8 cellular contexts compared by ENCODE assay signal in the genomic region with DNA sequence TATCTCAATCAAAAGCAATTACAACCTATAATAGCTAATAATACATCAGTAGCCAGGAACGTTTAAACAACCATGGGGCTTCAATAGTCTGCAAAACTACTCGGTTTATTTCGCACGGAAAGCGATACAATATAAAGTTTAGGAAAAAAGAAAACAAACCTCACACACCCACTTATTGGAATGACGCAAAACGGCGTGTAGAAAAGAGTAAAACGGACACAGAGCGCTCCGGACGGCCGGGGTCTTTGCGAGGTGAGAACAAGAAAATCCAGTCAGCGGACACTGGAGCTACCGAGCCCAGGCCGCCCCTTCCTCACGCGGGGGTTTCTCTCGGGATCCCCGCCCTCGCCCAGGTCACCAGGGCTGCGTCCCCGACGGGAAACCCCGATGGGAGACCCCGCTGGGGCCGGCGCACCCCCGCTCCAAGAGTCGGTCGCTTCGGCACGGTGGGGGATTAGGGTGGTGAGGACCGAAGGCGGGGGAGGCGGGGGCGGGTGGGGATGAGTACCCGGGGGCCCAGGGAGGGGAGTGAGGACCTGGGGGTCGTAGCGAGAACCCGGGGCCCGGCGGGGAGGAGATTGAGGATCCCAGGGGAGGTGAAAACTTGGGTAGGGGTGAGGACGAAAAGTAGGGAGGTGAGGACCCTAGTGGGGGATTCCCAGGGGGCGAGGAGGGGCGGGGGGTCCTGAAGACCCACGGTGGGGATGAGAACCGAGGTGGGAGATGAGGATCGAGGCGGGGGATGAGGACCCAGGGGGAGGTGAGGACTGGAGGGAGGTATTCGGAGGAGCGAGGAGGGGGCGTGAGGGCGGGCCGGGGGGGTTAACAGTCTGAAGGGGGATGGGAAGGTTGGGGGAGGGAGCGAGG. TPM values are rescaled to one million over a fixed set of nuclear protein-coding genes. Genes with fewer than 3 reads are reported as not detected.
DNase-seq lines count a peak whose midpoint lies in the region; ATAC-seq, FAIRE-seq and TF ChIP-seq lines count a peak whose summit lies in the region.

No MANE protein-coding gene starts in this region.

- H3K9me2 ChIP-seq in MM.1S (replicated peaks; ENCODE audit: insufficient read depth, low read length) (no peaks in the 10 kb centered on the region), neural cell (ENCODE audit: insufficient read depth, low read length) (no peaks in the 10 kb centered on the region)

- H3K36me3 ChIP-seq in MM.1S (replicated peaks; ENCODE audit: insufficient read depth, low read length) (peaks cover 3% of the 10 kb centered on the region; the same call in 1 of the 2 replicates), H1 (ENCODE audit: control insufficient read depth in 2 of 4, insufficient read depth in 4 of 4, low read length in 3 of 4) (peaks cover 0 to 13% (median 3%) of the 10 kb centered on the region in 4 experiments; a peak in 4 of 8 replicates), neural cell (ENCODE audit: insufficient read depth, low read length) (no peaks in the 10 kb centered on the region)

- H3K4me2 ChIP-seq in MM.1S (ENCODE audit: low read depth, low read length) (peak overlapping the region; percentile 76), H1 (ENCODE audit: insufficient read depth in 1 of 2, low read depth in 2 of 2, low read length in 2 of 2) (peak overlapping the region; percentile 40 to 75), neural cell (ENCODE audit: low read length) (peak overlapping the region; percentile 56)

- peak overlapping the region; percentile 99; the same call in 1 of the 2 replicates for H2BK5ac ChIP-seq in H1 (ENCODE audit: low read depth, low read length)

- no peak overlapping the region for H2BK120ac ChIP-seq in H1 (replicated peaks; ENCODE audit: low read depth, low read length)

- H4K8ac ChIP-seq in H1 (ENCODE audit: extremely low read depth, insufficient read depth, low read length), result peak overlapping the region; percentile 100; the same call in 1 of the 2 replicates

- TF ChIP-seq RAD21 in H1 (IDR thresholded peaks at IDR 0.05 in 1 of 2, conservative IDR thresholded peaks at IDR 0.05 in 1 of 2; ENCODE audit: low read depth in 2 of 2, low read length in 2 of 2), result no peak
- no peak for TF ChIP-seq RAD21 in neural cell (conservative IDR thresholded peaks at IDR 0.05)

- H3K9me3 ChIP-seq in MM.1S (replicated peaks; ENCODE audit: insufficient read depth, low read length), result no peaks in the 10 kb centered on the region
- no peaks in the 10 kb centered on the region for H3K9me3 ChIP-seq in H1 (ENCODE audit: insufficient read depth in 2 of 2, low read depth in 1 of 2, low read length in 1 of 2)
- H3K9me3 ChIP-seq in neural cell (ENCODE audit: low read length), result no peaks in the 10 kb centered on the region

- H3K27ac ChIP-seq in MM.1S (ENCODE audit: low read length) (peak overlapping the region; percentile 98; the same call in 1 of the 2 replicates), H1 (ENCODE audit: low read depth, low read length) (no peak overlapping the region), neural cell (ENCODE audit: low read length) (peak overlapping the region; percentile 96)

- FAIRE-seq in H1 (lab: Jason Lieb, UNC), result no peak

- no peak overlapping the region for H4K5ac ChIP-seq in H1 (ENCODE audit: insufficient read length, low read depth, low read length)

- DNase-seq in CD1c-positive myeloid dendritic cell (ENCODE audit: extremely low spot score) (peak; percentile 1), MM.1S (no peak), H1 (ENCODE audit: low read depth in 1 of 2, low spot score in 2 of 2) (no peak), NCI-H510A treated with DMSO at 0.1 percent for 48 hours (lab: John Stamatoyannopoulos, UW) (no peak)
- DNase-seq in central memory CD4-positive, alpha-beta T cell, result no peak

- H4K91ac ChIP-seq in H1 (replicated peaks; ENCODE audit: insufficient read length, low read length), result no peak overlapping the region

- no peak for TF ChIP-seq CTCF in MM.1S (IDR thresholded peaks at IDR 0.05; ENCODE audit: low read length)
- TF ChIP-seq CTCF in H1 (IDR thresholded peaks at IDR 0.05; ENCODE audit: control extremely low read depth in 1 of 3, insufficient read depth in 1 of 3, low read depth in 1 of 3, low read length in 3 of 3), result no peak
- no peak for TF ChIP-seq CTCF in neural cell (IDR thresholded peaks at IDR 0.05; ENCODE audit: poor library complexity, severe bottlenecking)

- H2BK20ac ChIP-seq in H1 (ENCODE audit: low read length), result no peak overlapping the region

- H4K20me1 ChIP-seq in MM.1S (ENCODE audit: insufficient read depth, low read length) (no peaks in the 10 kb centered on the region; the same call in 1 of the 2 replicates), H1 (replicated peaks in 1 of 2; ENCODE audit: control insufficient read depth in 1 of 2, insufficient read depth in 2 of 2, low read length in 2 of 2) (peaks cover 10 to 17% of the 10 kb centered on the region in 2 experiments), neural cell (ENCODE audit: insufficient read depth) (no peaks in the 10 kb centered on the region)

- no peak for TF ChIP-seq POLR2A in H1 (IDR thresholded peaks at IDR 0.05; ENCODE audit: control extremely low read depth in 1 of 2, low read depth in 2 of 2, low read length in 2 of 2)

- no peak overlapping the region for H3K18ac ChIP-seq in H1 (ENCODE audit: extremely low read depth, low read length)

- H3K56ac ChIP-seq in H1 (replicated peaks; ENCODE audit: insufficient read length, low read depth, low read length), result no peak overlapping the region

- no peak overlapping the region for H3K14ac ChIP-seq in H1 (ENCODE audit: insufficient read length)

- H3K79me2 ChIP-seq in MM.1S (ENCODE audit: low read length) (peaks cover 57% of the 10 kb centered on the region), H1 (ENCODE audit: control insufficient read depth in 1 of 2, insufficient read depth in 2 of 2, low read length in 2 of 2) (peaks cover 30 to 53% of the 10 kb centered on the region in 2 experiments), neural cell (replicated peaks; ENCODE audit: insufficient read depth, low read length) (peaks cover 46% of the 10 kb centered on the region)

- peaks cover 8% of the 10 kb centered on the region; the same call in 1 of the 2 replicates for H3K4me1 ChIP-seq in MM.1S (ENCODE audit: low read length)
- peaks cover 0 to 3% (median 0%) of the 10 kb centered on the region in 4 experiments; a peak in 2 of 7 replicates for H3K4me1 ChIP-seq in H1 (replicated peaks in 1 of 4; ENCODE audit: control insufficient read depth in 3 of 4, insufficient read depth in 4 of 4, low read length in 3 of 4)

- TF ChIP-seq EP300 in H1 (IDR thresholded peaks at IDR 0.05; ENCODE audit: borderline replicate concordance in 1 of 2, low read depth in 2 of 2, low read length in 2 of 2) (no peak), neural cell (conservative IDR thresholded peaks at IDR 0.05; ENCODE audit: poor library complexity, severe bottlenecking) (no peak)

- H3K27me3 ChIP-seq in MM.1S (replicated peaks; ENCODE audit: insufficient read depth, low read length) (no peaks in the 10 kb centered on the region), H1 (replicated peaks in 1 of 4; ENCODE audit: control insufficient read depth in 3 of 4, extremely low read depth in 1 of 4, insufficient read depth in 3 of 4, low read length in 3 of 4) (peaks cover 0 to 3% (median 0%) of the 10 kb centered on the region in 4 experiments; a peak in 1 of 7 replicates), neural cell (ENCODE audit: insufficient read depth, low read depth, low read length) (no peaks in the 10 kb centered on the region)

- H3F3A ChIP-seq in MM.1S (ENCODE audit: insufficient read depth, low read length), result peaks cover 8% of the 10 kb centered on the region; the same call in 1 of the 2 replicates
- peaks cover 6% of the 10 kb centered on the region for H3F3A ChIP-seq in neural cell (ENCODE audit: insufficient read depth, low read length, poor library complexity, severe bottlenecking)

- CTCF ChIA-PET in H1 (lab: Charles Lee; ENCODE audit: partially characterized antibody), result interaction anchor here (1.2 to 2.4 kb wide), 4 partner anchors 12 to 179 kb away, joined by 3 to 9 read pairs (median 4); no protein-coding TSS in a partner anchor

- no peak overlapping the region for H3K4ac ChIP-seq in H1 (replicated peaks; ENCODE audit: insufficient read length, low read depth, low read length)

- H2AFZ ChIP-seq in MM.1S (ENCODE audit: low read length) (peak overlapping the region; percentile 91; the same call in 1 of the 2 replicates), H1 (ENCODE audit: low read length) (no peak overlapping the region), neural cell (ENCODE audit: low read depth, low read length) (peak overlapping the region; percentile 75)

- H2BK12ac ChIP-seq in H1 (ENCODE audit: low read depth, low read length), result no peak overlapping the region; the same call in 1 of the 2 replicates

- ATAC-seq in HG03175 (IDR thresholded peaks at IDR 0.05; ENCODE audit: unreplicated experiment) (no peak), HG03045 (IDR thresholded peaks at IDR 0.05; ENCODE audit: unreplicated experiment) (no peak)

- H3K9ac ChIP-seq in MM.1S (ENCODE audit: low read length) (peak overlapping the region; percentile 96), H1 (replicated peaks in 1 of 4; ENCODE audit: extremely low read depth in 1 of 4, low read depth in 3 of 4, low read length in 3 of 4) (peak overlapping the region; percentile 93 to 99 (median 96)), neural cell (ENCODE audit: low read length) (peak overlapping the region; percentile 94)

- peaks cover 14% of the 10 kb centered on the region for H3K79me1 ChIP-seq in H1 (ENCODE audit: low read depth, low read length)

- no peak overlapping the region for H2AK5ac ChIP-seq in H1 (ENCODE audit: low read depth, low read length)

- H2BK15ac ChIP-seq in H1 (ENCODE audit: low read length), result no peak overlapping the region

- no peaks in the 10 kb centered on the region; the same call in 1 of the 2 replicates for H3K23me2 ChIP-seq in H1 (ENCODE audit: low read depth, low read length)

- POLR2A ChIA-PET in H1 (lab: Charles Lee; ENCODE audit: partially characterized antibody), result interaction anchor here (1.2 to 1.9 kb wide), 4 partner anchors 15 to 458 kb away, joined by 3 to 6 read pairs (median 4); no protein-coding TSS in a partner anchor

- WGBS in H1 (ENCODE audit: extremely low coverage in 1 of 2, insufficient coverage in 1 of 2, insufficient read length in 1 of 2, insufficient replicate concordance in 2 of 2, low coverage in 1 of 2, low lambda C conversion rate in 2 of 2, missing lambda C conversion rate in 1 of 2), 2 experiments, result 8% methylated on average over 34 of the region's 57 CpGs; no CpG with 5 or more reads in 1 of the 2 experiments

- H3K4me3 ChIP-seq in MM.1S (ENCODE audit: low read length) (peak overlapping the region; percentile 100), H1 (ENCODE audit: extremely low read depth in 1 of 4, insufficient read depth in 2 of 4, low read depth in 3 of 4, low read length in 4 of 4) (peak overlapping the region; percentile 89 to 98 (median 94)), neural cell (ENCODE audit: low read length) (peak overlapping the region; percentile 96)

- no peak overlapping the region for H3K23ac ChIP-seq in H1 (ENCODE audit: insufficient read length)

RNA-seq across cellular contexts. Expression of a gene that starts 0.7 kb away (rescaled TPM):
- 57.5 and 61.4 TPM in 2 replicates for total RNA-seq in H1 (2021; fragmentation: NEBNext Ultra II Directional; extraction: Animal tissue kit (Norgen Biotek cat#: 25700))
- polyA plus RNA-seq in H1 (2011; rRNA removed) (41.8 and 61.5 TPM in 2 replicates), neural cell (40.5 and 56.7 TPM in 2 replicates)
- 32.4 TPM for polyA plus RNA-seq in H1 (2011; cell fraction: cytosol; rRNA removed)
- polyA plus RNA-seq in H1 (2011; cell fraction: nucleus; rRNA removed), result 61.6 TPM
- polyA plus RNA-seq in H1 (2012, experiment 1 of 2), result 37.7 to 59.0 TPM (median 56.1 TPM) in 4 replicates
- 51.4 TPM for polyA plus RNA-seq in H1 (2012, experiment 2 of 2)
- 41.7 TPM for polyA plus RNA-seq in H1 (2013, experiment 1 of 2)
- polyA plus RNA-seq in H1 (2013, experiment 2 of 2), result 37.8 TPM
- polyA minus RNA-seq in H1 (2011; rRNA and poly(A)+ RNA removed), result 11.5 and 14.7 TPM in 2 replicates
- 34.5 TPM for polyA minus RNA-seq in H1 (2011; cell fraction: cytosol; rRNA and poly(A)+ RNA removed)
- 50.5 TPM for polyA minus RNA-seq in H1 (2011; cell fraction: nucleus; rRNA and poly(A)+ RNA removed)
- polyA minus RNA-seq in neural cell, result 48.6 and 57.2 TPM in 2 replicates

RNA-seq across cellular contexts. Expression of a gene that starts 51.1 kb away (rescaled TPM):
- total RNA-seq in H1 (2021; fragmentation: NEBNext Ultra II Directional; extraction: Animal tissue kit (Norgen Biotek cat#: 25700)), result 10.8 and 11.5 TPM in 2 replicates
- 10.8 and 13.3 TPM in 2 replicates for polyA plus RNA-seq in H1 (2011; rRNA removed)
- polyA plus RNA-seq in H1 (2011; cell fraction: cytosol; rRNA removed), result 10.6 TPM
- polyA plus RNA-seq in H1 (2011; cell fraction: nucleus; rRNA removed), result 22.6 TPM
- 10.1 to 16.0 TPM (median 14.1 TPM) in 4 replicates for polyA plus RNA-seq in H1 (2012, experiment 1 of 2)
- polyA plus RNA-seq in H1 (2012, experiment 2 of 2), result 9.8 TPM
- 4.8 TPM for polyA plus RNA-seq in H1 (2013, experiment 1 of 2)
- polyA plus RNA-seq in H1 (2013, experiment 2 of 2), result 5.0 TPM
- 28.5 and 40.4 TPM in 2 replicates for polyA minus RNA-seq in H1 (2011; rRNA and poly(A)+ RNA removed)
- 7.3 TPM for polyA minus RNA-seq in H1 (2011; cell fraction: cytosol; rRNA and poly(A)+ RNA removed)
- 7.3 TPM for polyA minus RNA-seq in H1 (2011; cell fraction: nucleus; rRNA and poly(A)+ RNA removed)
- 12.6 and 15.4 TPM in 2 replicates for polyA plus RNA-seq in neural cell
- polyA minus RNA-seq in neural cell, result 19.0 and 20.5 TPM in 2 replicates
